In genomic region chr11:120337133-120337895, GRCh38 we compare ENCODE assay signal across 8 cellular contexts. TPM values are rescaled to one million over a fixed set of nuclear protein-coding genes. Genes with fewer than 3 reads are reported as not detected.
DNase-seq lines count a peak whose midpoint lies in the region; ATAC-seq and TF ChIP-seq lines count a peak whose summit lies in the region.

No MANE protein-coding gene starts in this region.

- peaks cover 0 to 6% (median 3%) of the 10 kb centered on the region in 8 donors for H3K9me3 Mint-ChIP-seq in CD4-positive, alpha-beta memory T cell
- peaks cover 1% of the 10 kb centered on the region for H3K9me3 Mint-ChIP-seq in activated B cell treated with CpG ODN at 0.5 μM for 24 hours
- peaks cover 0 to 15% (median 3%) of the 10 kb centered on the region in 11 donors for H3K9me3 Mint-ChIP-seq in naive thymus-derived CD4-positive, alpha-beta T cell

- H3K36me3 Mint-ChIP-seq in CD4-positive, alpha-beta memory T cell = peaks cover under 1 to 5% of the 10 kb centered on the region in 2 donors
- H3K36me3 Mint-ChIP-seq in activated B cell treated with CpG ODN at 0.5 μM for 24 hours (ENCODE audit: low read depth) = peaks cover 2% of the 10 kb centered on the region
- H3K36me3 Mint-ChIP-seq in naive thymus-derived CD4-positive, alpha-beta T cell = peaks cover 0 to 9% (median 3%) of the 10 kb centered on the region in 5 donors

- peak in 1 of 5 donors; percentile 10 for DNase-seq in CD4-positive, alpha-beta memory T cell
- DNase-seq in activated B cell treated with CpG ODN at 0.5 μM for 24 hours = no peak
- peak in 2 of 9 donors; percentile 13 to 26 for DNase-seq in naive thymus-derived CD4-positive, alpha-beta T cell
- DNase-seq in NCI-H2171 (lab: John Stamatoyannopoulos, UW) = no peak

- ATAC-seq in HG03175 (IDR thresholded peaks at IDR 0.05; ENCODE audit: unreplicated experiment) = peak; percentile 12
- ATAC-seq in activated B cell treated with CpG ODN at 0.5 μM for 24 hours (ENCODE audit: low read depth) = no peak
- no peak for ATAC-seq in naive thymus-derived CD4-positive, alpha-beta T cell
- ATAC-seq in GM18502 (IDR thresholded peaks at IDR 0.05; ENCODE audit: poor library complexity, unreplicated experiment) = no peak
- no peak for ATAC-seq in HG03139 (IDR thresholded peaks at IDR 0.05; ENCODE audit: unreplicated experiment)

- H3K4me1 Mint-ChIP-seq in CD4-positive, alpha-beta memory T cell = peaks cover 22 to 39% (median 30%) of the 10 kb centered on the region in 4 donors
- peaks cover 34% of the 10 kb centered on the region for H3K4me1 Mint-ChIP-seq in activated B cell treated with CpG ODN at 0.5 μM for 24 hours
- H3K4me1 Mint-ChIP-seq in naive thymus-derived CD4-positive, alpha-beta T cell = peaks cover 24 to 39% (median 31%) of the 10 kb centered on the region in 7 donors

- no peaks in the 10 kb centered on the region for H3K9me3 ChIP-seq in CD4-positive, alpha-beta memory T cell (ENCODE audit: control insufficient read depth in 1 of 2, low read length in 2 of 2)
- no peaks in the 10 kb centered on the region for H3K9me3 ChIP-seq in esophagus (ENCODE audit: control insufficient read depth in 2 of 2, insufficient read depth in 1 of 2, low read depth in 1 of 2, low read length in 1 of 2)
- no peaks in the 10 kb centered on the region for H3K9me3 ChIP-seq in naive thymus-derived CD4-positive, alpha-beta T cell (ENCODE audit: control insufficient read depth in 2 of 3, low read length in 3 of 3)

- peaks cover 33% of the 10 kb centered on the region for H3K4me1 ChIP-seq in CD4-positive, alpha-beta memory T cell (ENCODE audit: insufficient read depth, low read length)
- peaks cover 0 to under 1% of the 10 kb centered on the region in 2 donors for H3K4me1 ChIP-seq in esophagus (ENCODE audit: control insufficient read depth in 2 of 2, insufficient read depth in 2 of 2, low read length in 1 of 2)
- H3K4me1 ChIP-seq in naive thymus-derived CD4-positive, alpha-beta T cell (ENCODE audit: control insufficient read depth in 2 of 2, insufficient read depth in 2 of 2, low read length in 2 of 2) = peaks cover 13 to 22% of the 10 kb centered on the region in 2 donors

- H3K36me3 ChIP-seq in CD4-positive, alpha-beta memory T cell (ENCODE audit: insufficient read depth, low read length) = no peaks in the 10 kb centered on the region
- H3K36me3 ChIP-seq in esophagus (ENCODE audit: control insufficient read depth in 2 of 2, insufficient read depth in 2 of 2, low read length in 1 of 2) = no peaks in the 10 kb centered on the region
- H3K36me3 ChIP-seq in naive thymus-derived CD4-positive, alpha-beta T cell (ENCODE audit: control insufficient read depth in 2 of 3, insufficient read depth in 3 of 3, low read length in 3 of 3) = no peaks in the 10 kb centered on the region

- peaks cover 38 to 41% of the 10 kb centered on the region in 2 donors for H3K27me3 Mint-ChIP-seq in CD4-positive, alpha-beta memory T cell
- H3K27me3 Mint-ChIP-seq in activated B cell treated with CpG ODN at 0.5 μM for 24 hours = peaks cover 40% of the 10 kb centered on the region
- H3K27me3 Mint-ChIP-seq in naive thymus-derived CD4-positive, alpha-beta T cell = peaks cover 54 to 69% (median 63%) of the 10 kb centered on the region in 5 donors

- CTCF ChIA-PET in CD4-positive, alpha-beta memory T cell (lab: Charles Lee; ENCODE audit: partially characterized antibody) = interaction anchor here (1.2 to 1.8 kb wide), 2 partner anchors 344 to 348 kb away, joined by 3 to 8 read pairs; no protein-coding TSS in a partner anchor
- CTCF ChIA-PET in activated B cell treated with CpG ODN at 0.5 μM for 24 hours (lab: Charles Lee) = no interaction called here
- CTCF ChIA-PET in naive thymus-derived CD4-positive, alpha-beta T cell (lab: Charles Lee) = interaction anchor here (3.7 kb wide), 1 partner anchor 347 kb away, joined by 23 read pairs; no protein-coding TSS in a partner anchor

- POLR2A ChIA-PET in CD4-positive, alpha-beta memory T cell (lab: Charles Lee; ENCODE audit: partially characterized antibody) = interaction anchor here (0.7 kb wide), 1 partner anchor 132 kb away, joined by 3 read pairs; no protein-coding TSS in a partner anchor
- POLR2A ChIA-PET in activated B cell treated with CpG ODN at 0.5 μM for 24 hours (lab: Charles Lee) = no interaction called here
- POLR2A ChIA-PET in naive thymus-derived CD4-positive, alpha-beta T cell (lab: Charles Lee) = interaction anchor here (0.7 kb wide), 1 partner anchor 550 kb away, joined by 3 read pairs; no protein-coding TSS in a partner anchor

- intact Hi-C loops in CD4-positive, alpha-beta memory T cell (cut with micrococcal nuclease) = no loop called here
- intact Hi-C loops in activated B cell treated with CpG ODN at 0.5 μM for 24 hours (cut with micrococcal nuclease) = loop anchor here (5.0 to 10.0 kb wide), 5 partner anchors 95 to 1255 kb away; partner anchors contain the start of genes SC5D and TBCEL
- intact Hi-C loops in naive thymus-derived CD4-positive, alpha-beta T cell (cut with micrococcal nuclease) = loop anchor here (5.0 to 10.0 kb wide), 5 partner anchors 75 to 613 kb away; partner anchors contain the start of genes GRIK4 (in 1 of the 2), NECTIN1 (in 1 of the 2) and OAF (in 1 of the 2)

- peak overlapping the region in 5 of 7 donors; percentile 23 to 86 (median 77) for H3K27ac Mint-ChIP-seq in CD4-positive, alpha-beta memory T cell
- peak overlapping the region; percentile 74 for H3K27ac Mint-ChIP-seq in activated B cell treated with CpG ODN at 0.5 μM for 24 hours
- H3K27ac Mint-ChIP-seq in naive thymus-derived CD4-positive, alpha-beta T cell = peak overlapping the region in 7 of 9 donors; percentile 8 to 82 (median 59)

- 4% methylated on average over 21 of the region's 21 CpGs for WGBS in esophagus, 2 donors

- peaks cover 11% of the 10 kb centered on the region for H3K27me3 ChIP-seq in CD4-positive, alpha-beta memory T cell (ENCODE audit: insufficient read depth, low read length)
- no peaks in the 10 kb centered on the region for H3K27me3 ChIP-seq in esophagus (ENCODE audit: control insufficient read depth in 1 of 2, insufficient read depth in 2 of 2, low read length in 2 of 2)
- peaks cover 0 to 36% of the 10 kb centered on the region in 2 donors for H3K27me3 ChIP-seq in naive thymus-derived CD4-positive, alpha-beta T cell (ENCODE audit: control insufficient read depth in 2 of 2, insufficient read depth in 2 of 2, low read length in 2 of 2)

- peak overlapping the region; percentile 44 to 54 for H3K4me3 ChIP-seq in CD4-positive, alpha-beta memory T cell (ENCODE audit: low read length in 2 of 2)
- peak overlapping the region; percentile 90 to 99 for H3K4me3 ChIP-seq in esophagus (ENCODE audit: low read depth in 1 of 2, low read length in 2 of 2)
- peak overlapping the region; percentile 65 for H3K4me3 ChIP-seq in naive thymus-derived CD4-positive, alpha-beta T cell (ENCODE audit: low read length)

- peak overlapping the region; percentile 87 to 92 (median 90) for H3K4me3 Mint-ChIP-seq in CD4-positive, alpha-beta memory T cell
- H3K4me3 Mint-ChIP-seq in activated B cell treated with CpG ODN at 0.5 μM for 24 hours = peak overlapping the region; percentile 91
- H3K4me3 Mint-ChIP-seq in naive thymus-derived CD4-positive, alpha-beta T cell = peak overlapping the region; percentile 75 to 95 (median 87)

- no peak overlapping the region for H3K27ac ChIP-seq in CD4-positive, alpha-beta memory T cell (ENCODE audit: low read depth, low read length)
- peak overlapping the region; percentile 95 for H3K27ac ChIP-seq in esophagus (ENCODE audit: low read depth in 2 of 2, low read length in 1 of 2)
- no peak overlapping the region for H3K27ac ChIP-seq in naive thymus-derived CD4-positive, alpha-beta T cell (ENCODE audit: low read depth, low read length)

- TF ChIP-seq CTCF in activated B cell treated with CpG ODN at 0.5 μM for 24 hours (IDR thresholded peaks at IDR 0.05) = no peak

RNA-seq across cellular contexts. Expression of gene ARHGEF12, which starts 1.1 kb away (rescaled TPM):
- total RNA-seq in CD4-positive, alpha-beta memory T cell = 1 to 10 TPM; 4.6 to 5.0 TPM
- polyA plus RNA-seq in CD4-positive, alpha-beta memory T cell = 1 to 10 TPM in 1 of 2 donors, under 1 TPM in 1; 0.80 to 3.1 TPM
- total RNA-seq in activated B cell treated with CpG ODN at 0.5 μM for 24 hours = 20.9 and 25.8 TPM in 2 replicates
- polyA plus RNA-seq in esophagus = 10 to 100 TPM; 15.3 to 17.9 TPM
- 10 to 100 TPM in 2 of 5 experiments, 1 to 10 TPM in 3; 1.9 to 13.1 (median 3.5) TPM for total RNA-seq in naive thymus-derived CD4-positive, alpha-beta T cell
- polyA plus RNA-seq in naive thymus-derived CD4-positive, alpha-beta T cell = under 1 TPM; 0.38 to 0.49 TPM

RNA-seq across cellular contexts. Expression of gene TLCD5, which starts 12.2 kb away (rescaled TPM):
- total RNA-seq in CD4-positive, alpha-beta memory T cell = under 1 TPM; 0.25 to 0.70 TPM
- under 1 TPM; 0.13 to 0.30 TPM for polyA plus RNA-seq in CD4-positive, alpha-beta memory T cell
- total RNA-seq in activated B cell treated with CpG ODN at 0.5 μM for 24 hours = 0.15 and 0.22 TPM in 2 replicates
- polyA plus RNA-seq in esophagus = under 1 TPM; 0.55 to 0.76 TPM
- total RNA-seq in naive thymus-derived CD4-positive, alpha-beta T cell = under 1 TPM in 3 of 5 experiments, not detected in 2; 0.11 to 0.48 (median 0.17) TPM
- polyA plus RNA-seq in naive thymus-derived CD4-positive, alpha-beta T cell = not detected

Comparison
In these comparisons a context has a peak if more than half of its experiments do, and no peak if none do; other contexts are left out.
1. H3K27ac ChIP-seq: peak in esophagus (2 of 2); none in CD4-positive, alpha-beta memory T cell (single experiment) and naive thymus-derived CD4-positive, alpha-beta T cell (single experiment).
2. Peak in every context shown above with its lines, with median percentiles within 50 percentile points of each other: H3K4me3 ChIP-seq, H3K27ac Mint-ChIP-seq and H3K4me3 Mint-ChIP-seq.